13 cellular contexts compared by ENCODE assay signal in genomic region chr2:234596696-234597575, GRCh38.
"Had no signal": no experiment of that assay in that cellular context is flagged by ENCODE, and none has a peak within 500 bp of the region (broad histone marks: within the 10 kb centered on the region; RNA-seq: fewer than 3 reads in every experiment).

No MANE protein-coding gene starts in this region.

- ATAC-seq: activated T-cell treated with anti-CD3 and anti-CD28 coated beads, Interleukin-2, amount 50 U/mL, for 72 hours; heart left ventricle; sciatic nerve; SK-N-SH treated with all-trans-retinoic acid at 6 μM for 48 hours had no signal

- H3K36me3 ChIP-seq: heart left ventricle, prostate gland, upper lobe of left lung had no signal

- H3K4me1 ChIP-seq: heart left ventricle, prostate gland, upper lobe of left lung had no signal

- H3K4me3 Mint-ChIP-seq: activated T-cell treated with anti-CD3 and anti-CD28 coated beads, Interleukin-2, amount 50 U/mL, for 72 hours; stimulated activated naive CD8-positive, alpha-beta T cell treated with anti-CD3 and anti-CD28 coated beads, Interleukin-15, Interleukin-2, amounts not matched to agents 100 ng/mL and 50 ng/mL, for 24 hours; T-helper 1 cell treated with Interleukin-12 subunit alpha and Interleukin-12 subunit beta and Interleukin-4 antibody, amounts not matched to agents 30 μg/mL and 1 μg/mL, for 36 hours had no signal

- H3K9me3 ChIP-seq: heart left ventricle, prostate gland, upper lobe of left lung had no signal

- H3K27ac Mint-ChIP-seq: activated T-cell treated with anti-CD3 and anti-CD28 coated beads, Interleukin-2, amount 50 U/mL, for 72 hours; stimulated activated naive CD8-positive, alpha-beta T cell treated with anti-CD3 and anti-CD28 coated beads, Interleukin-15, Interleukin-2, amounts not matched to agents 100 ng/mL and 50 ng/mL, for 24 hours; T-helper 1 cell treated with Interleukin-12 subunit alpha and Interleukin-12 subunit beta and Interleukin-4 antibody, amounts not matched to agents 30 μg/mL and 1 μg/mL, for 36 hours had no signal

- H3K27me3 ChIP-seq: heart left ventricle, upper lobe of left lung had no signal

- DNase-seq: activated CD4-positive, alpha-beta T cell treated with anti-CD3 and anti-CD28 coated beads, Interleukin-2, amount 50 U/mL, for 1 hour; activated gamma-delta T cell treated with Interleukin-2 at 50 U/mL for 16 hours; activated T-cell treated with anti-CD3 and anti-CD28 coated beads, Interleukin-2, amount 50 U/mL, for 72 hours; aorta; foreskin melanocyte; heart left ventricle; nucleus accumbens; upper lobe of left lung had no signal

- H3K4me3 ChIP-seq: heart left ventricle, prostate gland, upper lobe of left lung had no signal

- H3K9me3 Mint-ChIP-seq: activated T-cell treated with anti-CD3 and anti-CD28 coated beads, Interleukin-2, amount 50 U/mL, for 72 hours; stimulated activated naive CD8-positive, alpha-beta T cell treated with anti-CD3 and anti-CD28 coated beads, Interleukin-15, Interleukin-2, amounts not matched to agents 100 ng/mL and 50 ng/mL, for 24 hours; T-helper 1 cell treated with Interleukin-12 subunit alpha and Interleukin-12 subunit beta and Interleukin-4 antibody, amounts not matched to agents 30 μg/mL and 1 μg/mL, for 36 hours had no signal

- H3K27ac ChIP-seq: heart left ventricle, prostate gland, upper lobe of left lung had no signal
